Comparison of ENCODE assay signal across 15 cellular contexts in the genomic region with DNA sequence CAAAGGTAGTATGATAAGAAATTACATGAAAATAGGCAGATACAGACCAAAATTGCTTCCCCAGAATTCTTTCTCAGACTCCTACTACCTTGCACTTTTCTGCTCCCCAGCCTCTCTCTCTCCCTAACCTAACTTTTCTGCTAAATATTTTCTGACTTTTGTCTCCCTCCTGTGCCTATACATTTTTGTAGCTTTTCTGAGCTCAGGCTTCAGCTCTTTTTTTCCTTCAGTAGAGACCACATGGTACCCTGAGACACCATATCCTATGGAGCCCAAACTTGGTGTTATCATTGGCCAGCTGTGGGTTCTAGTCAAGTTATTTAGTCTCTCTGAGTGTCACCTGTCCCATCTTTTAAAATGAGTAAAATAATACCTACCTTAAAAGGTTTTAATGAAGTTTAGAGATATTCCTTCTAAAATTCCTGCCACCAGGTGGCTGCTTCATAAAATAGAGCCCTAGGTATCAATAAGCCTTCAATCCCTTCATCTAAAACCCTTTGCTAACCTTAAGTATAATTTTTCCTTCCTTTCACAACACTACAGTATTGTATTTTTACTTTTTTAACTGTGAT.
DNase-seq lines count a peak whose midpoint lies in the region; ATAC-seq and TF ChIP-seq lines count a peak whose summit lies in the region.
"Had no signal": no experiment of that assay in that cellular context is flagged by ENCODE, and none has a peak within 500 bp of the region (broad histone marks: within the 10 kb centered on the region; RNA-seq: fewer than 3 reads in every experiment).

No MANE protein-coding gene starts in this region.

- H3K9ac ChIP-seq in Loucy (ENCODE audit: low read depth, low read length, poor library complexity, severe bottlenecking) = no peak overlapping the region

- intact Hi-C loops in right lobe of liver (cut with DNase I) = no loop called here
- intact Hi-C loops in activated T-helper 2 cell treated with anti-CD3 and anti-CD28 coated beads, Interferon-gamma antibody, Interleukin-2, Interleukin-4, amounts not matched to agents 10 μg/mL and 5 μg/mL and 100 μg/mL, durations not matched to agents 14 hours and 24 hours and 36 hours (cut with micrococcal nuclease) = no loop called here

- H3K4me2 ChIP-seq in Loucy (ENCODE audit: low read depth, low read length, poor library complexity, severe bottlenecking) = no peak overlapping the region

- H3K27me3 Mint-ChIP-seq in activated T-helper 2 cell treated with anti-CD3 and anti-CD28 coated beads, Interferon-gamma antibody, Interleukin-2, Interleukin-4, amounts not matched to agents 10 μg/mL and 5 μg/mL and 100 μg/mL, durations not matched to agents 14 hours and 24 hours and 36 hours (ENCODE audit: low read depth) = peaks cover 15% of the 10 kb centered on the region

- H3K27ac ChIP-seq in brain microvascular endothelial cell (no peak overlapping the region), right lobe of liver (no peak overlapping the region)
- H3K27ac ChIP-seq: SK-N-MC, suprapubic skin had no signal

- no peaks in the 10 kb centered on the region for H4K20me1 ChIP-seq in Loucy (ENCODE audit: insufficient read depth, low read length, poor library complexity, severe bottlenecking)

- no peaks in the 10 kb centered on the region for H3F3A ChIP-seq in Loucy (ENCODE audit: low read depth)

- H3K9me2 ChIP-seq in Loucy (replicated peaks; ENCODE audit: low read depth, low read length) = no peaks in the 10 kb centered on the region

- DNase-seq in GM06990 (ENCODE audit: extremely low read depth, insufficient read length) (no peak), brain microvascular endothelial cell (no peak), right lobe of liver (no peak), globus pallidus (ENCODE audit: low spot score) (no peak), DMS153 treated with DMSO at 0.1 percent for 48 hours (lab: John Stamatoyannopoulos, UW; ENCODE audit: unreplicated experiment) (no peak), SW 1271 (lab: John Stamatoyannopoulos, UW) (no peak)
- DNase-seq in activated T-helper 2 cell treated with anti-CD3 and anti-CD28 coated beads, Interferon-gamma antibody, Interleukin-2, Interleukin-4, amounts not matched to agents 10 μg/mL and 5 μg/mL and 100 μg/mL, durations not matched to agents 14 hours and 24 hours and 36 hours (ENCODE audit: low spot score) = no peak
- DNase-seq: activated CD4-positive, alpha-beta T cell treated with anti-CD3 and anti-CD28 coated beads for 48 hours; activated effector memory CD4-positive, alpha-beta T cell treated with Interleukin-2 at 50 U/mL for 16 hours; H7; Karpas-422; mesenchymal stem cell had no signal

- H3K9me3 ChIP-seq in Loucy (ENCODE audit: insufficient read depth, low read depth, low read length) (no peaks in the 10 kb centered on the region), right lobe of liver (no peaks in the 10 kb centered on the region)
- H3K9me3 ChIP-seq: suprapubic skin had no signal

- no peak overlapping the region for H3K4me3 ChIP-seq in GM06990 (replicated peaks; ENCODE audit: low read depth, low read length)
- no peak overlapping the region for H3K4me3 ChIP-seq in Loucy (ENCODE audit: low read length, poor library complexity, severe bottlenecking)
- H3K4me3 ChIP-seq in brain microvascular endothelial cell (ENCODE audit: low read depth, low read length) = no peak overlapping the region
- H3K4me3 ChIP-seq in right lobe of liver = no peak overlapping the region
- H3K4me3 ChIP-seq: SK-N-MC, suprapubic skin had no signal

- TF ChIP-seq CTCF in GM06990 (IDR thresholded peaks at IDR 0.05; ENCODE audit: insufficient read depth, low read length, poor library complexity, severe bottlenecking) (peak; percentile 5), Loucy (conservative IDR thresholded peaks at IDR 0.05; ENCODE audit: low read length) (peak; percentile 65), brain microvascular endothelial cell (IDR thresholded peaks at IDR 0.05; ENCODE audit: low read depth, low read length, missing control alignments) (peak; percentile 38), right lobe of liver (IDR thresholded peaks at IDR 0.05) (peak; percentile 38 to 58 (median 49))

- no peaks in the 10 kb centered on the region for H3K9me3 Mint-ChIP-seq in activated T-helper 2 cell treated with anti-CD3 and anti-CD28 coated beads, Interferon-gamma antibody, Interleukin-2, Interleukin-4, amounts not matched to agents 10 μg/mL and 5 μg/mL and 100 μg/mL, durations not matched to agents 14 hours and 24 hours and 36 hours

- no peak overlapping the region for H3K27ac Mint-ChIP-seq in activated T-helper 2 cell treated with anti-CD3 and anti-CD28 coated beads, Interferon-gamma antibody, Interleukin-2, Interleukin-4, amounts not matched to agents 10 μg/mL and 5 μg/mL and 100 μg/mL, durations not matched to agents 14 hours and 24 hours and 36 hours

- peaks cover 7% of the 10 kb centered on the region for H3K4me1 ChIP-seq in Loucy (ENCODE audit: insufficient read depth, low read length, poor library complexity, severe bottlenecking)
- peaks cover 0 to 5% (median 0%) of the 10 kb centered on the region in 4 donors for H3K4me1 ChIP-seq in right lobe of liver
- H3K4me1 ChIP-seq: suprapubic skin had no signal

- ATAC-seq in right lobe of liver = peak; percentile 53 to 66 (median 64)

- no peaks in the 10 kb centered on the region for H3K36me3 ChIP-seq in GM06990 (ENCODE audit: control insufficient read depth, insufficient read depth, low read length)
- H3K36me3 ChIP-seq in Loucy (ENCODE audit: insufficient read depth, low read length) = no peaks in the 10 kb centered on the region
- H3K36me3 ChIP-seq in brain microvascular endothelial cell (replicated peaks) = no peaks in the 10 kb centered on the region
- no peaks in the 10 kb centered on the region for H3K36me3 ChIP-seq in right lobe of liver
- H3K36me3 ChIP-seq: suprapubic skin had no signal

- peaks cover 2% of the 10 kb centered on the region for H3K4me1 Mint-ChIP-seq in activated T-helper 2 cell treated with anti-CD3 and anti-CD28 coated beads, Interferon-gamma antibody, Interleukin-2, Interleukin-4, amounts not matched to agents 10 μg/mL and 5 μg/mL and 100 μg/mL, durations not matched to agents 14 hours and 24 hours and 36 hours (ENCODE audit: low read depth)

- in situ Hi-C loops in brain microvascular endothelial cell (cut with HindIII; ENCODE audit: low pct_ligation_motif_present, low sequenced_read_pairs) = no loop called here

- no peaks in the 10 kb centered on the region for H3K36me3 Mint-ChIP-seq in activated T-helper 2 cell treated with anti-CD3 and anti-CD28 coated beads, Interferon-gamma antibody, Interleukin-2, Interleukin-4, amounts not matched to agents 10 μg/mL and 5 μg/mL and 100 μg/mL, durations not matched to agents 14 hours and 24 hours and 36 hours (ENCODE audit: low read depth)

- no peaks in the 10 kb centered on the region for H3K79me2 ChIP-seq in Loucy (ENCODE audit: insufficient read depth, low read length)

- H3K27me3 ChIP-seq in GM06990 (replicated peaks; ENCODE audit: control insufficient read depth, insufficient read depth, low read length) (no peaks in the 10 kb centered on the region), Loucy (ENCODE audit: insufficient read depth, low read length, poor library complexity, severe bottlenecking) (no peaks in the 10 kb centered on the region), brain microvascular endothelial cell (replicated peaks) (no peaks in the 10 kb centered on the region), right lobe of liver (no peaks in the 10 kb centered on the region)

- peak overlapping the region; percentile 11; the same call in 1 of the 2 replicates for H2AFZ ChIP-seq in Loucy (ENCODE audit: low read length)

- TF ChIP-seq POLR2A in right lobe of liver (IDR thresholded peaks at IDR 0.05) = no peak

- H3K4me3 Mint-ChIP-seq in activated T-helper 2 cell treated with anti-CD3 and anti-CD28 coated beads, Interferon-gamma antibody, Interleukin-2, Interleukin-4, amounts not matched to agents 10 μg/mL and 5 μg/mL and 100 μg/mL, durations not matched to agents 14 hours and 24 hours and 36 hours (ENCODE audit: low read depth) = no peak overlapping the region

Comparison
In these comparisons a context has a peak if more than half of its experiments do, and no peak if none do; other contexts are left out.
1. CTCF ChIP-seq: peak in every context shown above with its lines; median percentile 65 in Loucy; 49 in right lobe of liver; 38 in brain microvascular endothelial cell; 5 in GM06990.